In the genomic region with DNA sequence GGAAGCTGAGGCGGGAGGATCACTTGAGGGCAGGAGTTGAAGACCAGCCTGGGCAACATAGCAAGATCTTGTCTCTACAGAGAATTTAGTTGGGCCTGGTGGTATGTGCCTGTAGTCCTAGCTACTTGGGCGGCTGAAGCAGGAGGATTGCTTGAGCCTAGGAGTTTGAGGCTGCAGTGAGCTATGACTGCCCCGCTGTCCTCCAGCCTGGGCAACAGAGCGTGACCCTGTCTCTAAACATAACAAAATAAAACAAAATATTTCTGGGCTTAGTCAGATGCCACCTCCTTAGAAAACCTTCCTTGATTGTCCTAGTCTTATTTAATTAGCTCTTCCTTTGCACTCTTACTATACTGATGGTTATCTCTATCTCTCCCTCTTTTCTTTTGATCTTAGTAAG, we compare ENCODE assay signal across 21 cellular contexts. TPM values are rescaled to one million over a fixed set of nuclear protein-coding genes. Genes with fewer than 3 reads are reported as not detected.
DNase-seq lines count a peak whose midpoint lies in the region; ATAC-seq, FAIRE-seq and TF ChIP-seq lines count a peak whose summit lies in the region.
"Had no signal": no experiment of that assay in that cellular context is flagged by ENCODE, and none has a peak within 500 bp of the region (broad histone marks: within the 10 kb centered on the region; RNA-seq: fewer than 3 reads in every experiment).

No MANE protein-coding gene starts in this region.

- H3K27me3 ChIP-seq in PC-3 (ENCODE audit: low read length): no peaks in the 10 kb centered on the region
- no peaks in the 10 kb centered on the region for H3K27me3 ChIP-seq in GM23338 (ENCODE audit: insufficient read depth)
- H3K27me3 ChIP-seq: MG63 had no signal

- H3K4me3 ChIP-seq in A549: no peak overlapping the region
- H3K4me3 ChIP-seq in PC-3 (ENCODE audit: low read length): no peak overlapping the region
- no peak overlapping the region for H3K4me3 ChIP-seq in GM23338
- H3K4me3 ChIP-seq: BLaER1, MG63 had no signal

- ATAC-seq in A549: peak in 1 of 2 experiments; percentile 9; a peak in 2 of 6 replicates
- peak; percentile 17; the same call in 1 of the 2 replicates for ATAC-seq in PC-3
- no peak for ATAC-seq in HG03135 (IDR thresholded peaks at IDR 0.05; ENCODE audit: unreplicated experiment)
- ATAC-seq in GM23338: no peak
- no peak for ATAC-seq in stimulated activated memory B cell treated with anti-CD40 and anti-IgM and Interleukin-4, amounts not matched to agents 10 μg/mL and 1 μg/mL and 100 μg/mL, for 72 hours
- ATAC-seq: CD8-positive, alpha-beta T cell had no signal

- H3F3A ChIP-seq in PC-3 (ENCODE audit: low read length, unreplicated experiment) (no peaks in the 10 kb centered on the region), GM23338 (replicated peaks; ENCODE audit: low read depth) (no peaks in the 10 kb centered on the region)

- no peak for TF ChIP-seq POLR2A in A549 (IDR thresholded peaks at IDR 0.05; ENCODE audit: low read length)

- no peaks in the 10 kb centered on the region for H3K27me3 Mint-ChIP-seq in chondrocyte (ENCODE audit: low read depth)
- no peaks in the 10 kb centered on the region for H3K27me3 Mint-ChIP-seq in osteocyte (ENCODE audit: unreplicated experiment)
- peaks cover 2% of the 10 kb centered on the region for H3K27me3 Mint-ChIP-seq in GM23338 (ENCODE audit: insufficient read depth, low read depth, poor library complexity)
- no peaks in the 10 kb centered on the region for H3K27me3 Mint-ChIP-seq in stimulated activated memory B cell treated with anti-CD40 and anti-IgM and Interleukin-4, amounts not matched to agents 10 μg/mL and 1 μg/mL and 100 μg/mL, for 72 hours

- peaks cover 63% of the 10 kb centered on the region for H3K36me3 ChIP-seq in PC-3 (ENCODE audit: low read depth, low read length)
- H3K36me3 ChIP-seq in GM23338 (ENCODE audit: insufficient read depth): no peaks in the 10 kb centered on the region
- H3K36me3 ChIP-seq: BLaER1, MG63 had no signal

- FAIRE-seq in A549 (lab: Jason Lieb, UNC): no peak
- FAIRE-seq: D721Med, GM12891, H1 had no signal

- peaks cover 63% of the 10 kb centered on the region for H4K20me1 ChIP-seq in PC-3 (ENCODE audit: low read length)
- H4K20me1 ChIP-seq in GM23338 (replicated peaks; ENCODE audit: insufficient read depth): no peaks in the 10 kb centered on the region

- H3K4me3 Mint-ChIP-seq in chondrocyte (ENCODE audit: unreplicated experiment) (peak overlapping the region; percentile 34), osteocyte (ENCODE audit: unreplicated experiment) (peak overlapping the region; percentile 30), GM23338 (no peak overlapping the region)
- H3K4me3 Mint-ChIP-seq in stimulated activated memory B cell treated with anti-CD40 and anti-IgM and Interleukin-4, amounts not matched to agents 10 μg/mL and 1 μg/mL and 100 μg/mL, for 72 hours: no peak overlapping the region
- H3K4me3 Mint-ChIP-seq: CD8-positive, alpha-beta T cell had no signal

- peak overlapping the region; percentile 74 for H3K27ac Mint-ChIP-seq in chondrocyte (ENCODE audit: unreplicated experiment)
- H3K27ac Mint-ChIP-seq in osteocyte (ENCODE audit: unreplicated experiment): peak overlapping the region; percentile 27
- H3K27ac Mint-ChIP-seq in GM23338: no peak overlapping the region
- no peak overlapping the region for H3K27ac Mint-ChIP-seq in stimulated activated memory B cell treated with anti-CD40 and anti-IgM and Interleukin-4, amounts not matched to agents 10 μg/mL and 1 μg/mL and 100 μg/mL, for 72 hours
- H3K27ac Mint-ChIP-seq: CD8-positive, alpha-beta T cell had no signal

- no peak overlapping the region for H3K9ac ChIP-seq in PC-3 (ENCODE audit: low read length)
- H3K9ac ChIP-seq: BLaER1 had no signal

- peaks cover 95% of the 10 kb centered on the region for H3K4me1 ChIP-seq in A549
- peaks cover 55% of the 10 kb centered on the region for H3K4me1 ChIP-seq in PC-3 (ENCODE audit: insufficient read depth, low read length)
- peaks cover 31% of the 10 kb centered on the region for H3K4me1 ChIP-seq in GM23338 (ENCODE audit: insufficient read depth)

- intact Hi-C loops in PC-3 (cut with micrococcal nuclease): no loop called here

- POLR2A ChIA-PET in A549 (lab: Yijun Ruan, JAX) (no interaction called here), PC-3 (lab: Charles Lee; ENCODE audit: unreplicated experiment) (interaction anchor here (0.6 kb wide), 1 partner anchor 11 kb away, joined by 3 read pairs; no protein-coding TSS in a partner anchor)

- H3K79me2 ChIP-seq in PC-3 (ENCODE audit: low read length): peaks cover 100% of the 10 kb centered on the region
- H3K79me2 ChIP-seq in GM23338 (replicated peaks; ENCODE audit: insufficient read depth): no peaks in the 10 kb centered on the region

- no peaks in the 10 kb centered on the region for H3K9me3 ChIP-seq in A549
- H3K9me3 ChIP-seq in PC-3 (ENCODE audit: low read length): no peaks in the 10 kb centered on the region
- H3K9me3 ChIP-seq: BLaER1, MG63 had no signal

- H2AFZ ChIP-seq in PC-3 (ENCODE audit: low read length) (no peak overlapping the region), GM23338 (no peak overlapping the region)

- no peak for TF ChIP-seq CTCF in A549 (IDR thresholded peaks at IDR 0.05)
- no peak for TF ChIP-seq CTCF in PC-3 (conservative IDR thresholded peaks at IDR 0.05; ENCODE audit: low read depth, low read length)
- TF ChIP-seq CTCF in chondrocyte (IDR thresholded peaks at IDR 0.05): no peak
- no peak for TF ChIP-seq CTCF in osteocyte (IDR thresholded peaks at IDR 0.05)
- no peak for TF ChIP-seq CTCF in GM23338 (conservative IDR thresholded peaks at IDR 0.05; ENCODE audit: low read depth in 2 of 2)

- H3K9me3 Mint-ChIP-seq in chondrocyte (ENCODE audit: low read depth) (no peaks in the 10 kb centered on the region), osteocyte (ENCODE audit: unreplicated experiment) (no peaks in the 10 kb centered on the region), GM23338 (no peaks in the 10 kb centered on the region)
- H3K9me3 Mint-ChIP-seq in stimulated activated memory B cell treated with anti-CD40 and anti-IgM and Interleukin-4, amounts not matched to agents 10 μg/mL and 1 μg/mL and 100 μg/mL, for 72 hours: no peaks in the 10 kb centered on the region
- H3K9me3 Mint-ChIP-seq: CD8-positive, alpha-beta T cell had no signal

- H3K9me2 ChIP-seq in PC-3 (replicated peaks; ENCODE audit: low read length) (no peaks in the 10 kb centered on the region), GM23338 (ENCODE audit: insufficient read depth) (no peaks in the 10 kb centered on the region; the same call in 1 of the 2 replicates)

- 86% methylated on average over 4 of the region's 4 CpGs for WGBS in A549 (ENCODE audit: missing lambda C conversion rate)

- H3K27ac ChIP-seq in A549 (peak overlapping the region in 1 of 2 experiments; percentile 82; a peak in 4 of 6 replicates), PC-3 (ENCODE audit: low read length) (no peak overlapping the region), GM23338 (ENCODE audit: low read depth) (no peak overlapping the region), substantia nigra (ENCODE audit: low read depth, low read length, poor library complexity, severe bottlenecking) (no peak overlapping the region)
- H3K27ac ChIP-seq: BLaER1 had no signal

- H3K4me2 ChIP-seq in A549 (peak overlapping the region; percentile 43), PC-3 (ENCODE audit: low read length) (peak overlapping the region; percentile 8; the same call in 1 of the 2 replicates), GM23338 (no peak overlapping the region)
- H3K4me2 ChIP-seq: BLaER1 had no signal

- no peak for DNase-seq in A549 (ENCODE audit: low read depth in 1 of 2, low spot score in 1 of 2)
- no peak for DNase-seq in PC-3
- no peak for DNase-seq in chondrocyte (ENCODE audit: low spot score)
- no peak for DNase-seq in osteocyte (ENCODE audit: extremely low spot score, unreplicated experiment)
- DNase-seq in GM23338 (ENCODE audit: low spot score): no peak
- DNase-seq in substantia nigra (lab: John Stamatoyannopoulos, UW): no peak
- DNase-seq: 8988T; CD8-positive, alpha-beta T cell; DMS79 treated with DMSO at 0.1 percent for 48 hours; GDM1; MG63; NCI-H1092 treated with DMSO at 0.1 percent for 48 hours; NCI-H510A treated with DMSO at 0.1 percent for 48 hours; NCI-H82; SIG-M5 had no signal

- peaks cover 89% of the 10 kb centered on the region for H3K4me1 Mint-ChIP-seq in chondrocyte (ENCODE audit: low read depth)
- peaks cover 82% of the 10 kb centered on the region for H3K4me1 Mint-ChIP-seq in osteocyte (ENCODE audit: unreplicated experiment)
- H3K4me1 Mint-ChIP-seq in GM23338: peaks cover 23% of the 10 kb centered on the region
- peaks cover 23% of the 10 kb centered on the region for H3K4me1 Mint-ChIP-seq in stimulated activated memory B cell treated with anti-CD40 and anti-IgM and Interleukin-4, amounts not matched to agents 10 μg/mL and 1 μg/mL and 100 μg/mL, for 72 hours

- TF ChIP-seq RAD21 in A549 (conservative IDR thresholded peaks at IDR 0.05 in 1 of 2, IDR thresholded peaks at IDR 0.05 in 1 of 2): no peak

- peaks cover 10% of the 10 kb centered on the region for H3K36me3 Mint-ChIP-seq in chondrocyte (ENCODE audit: low read depth)
- H3K36me3 Mint-ChIP-seq in osteocyte (ENCODE audit: unreplicated experiment): peaks cover 29% of the 10 kb centered on the region
- H3K36me3 Mint-ChIP-seq in GM23338 (ENCODE audit: low read depth): no peaks in the 10 kb centered on the region
- H3K36me3 Mint-ChIP-seq in stimulated activated memory B cell treated with anti-CD40 and anti-IgM and Interleukin-4, amounts not matched to agents 10 μg/mL and 1 μg/mL and 100 μg/mL, for 72 hours: no peaks in the 10 kb centered on the region
- H3K36me3 Mint-ChIP-seq: CD8-positive, alpha-beta T cell had no signal

- no TSS peak for BruUV-seq in PC-3 (replicated peaks; lab: Mats Ljungman, UMichigan)

- CTCF ChIA-PET in A549 (lab: Yijun Ruan, JAX): interaction anchor here (1.7 kb wide), 1 partner anchor 15 kb away, joined by 5 read pairs; no protein-coding TSS in a partner anchor
- CTCF ChIA-PET in PC-3 (lab: Charles Lee): interaction anchor here (0.6 kb wide), 1 partner anchor 192 kb away, joined by 3 read pairs; no protein-coding TSS in a partner anchor

- no peak for TF ChIP-seq EP300 in A549 (IDR thresholded peaks at IDR 0.05)

TF ChIP-seq in A549, 52 proteins besides CTCF, POLR2A, EP300 and RAD21 (continues in another document):
- TF ChIP-seq SREBF2 (IDR thresholded peaks at IDR 0.05) (no peak), RCOR1 (IDR thresholded peaks at IDR 0.05; ENCODE audit: low read depth, low read length) (no peak)

TF ChIP-seq in GM23338, 12 proteins besides CTCF, POLR2A, EP300 and RAD21:
- no peak for TF ChIP-seq EZH2 (IDR thresholded peaks at IDR 0.05; ENCODE audit: low read depth, unreplicated experiment)

RNA-seq across cellular contexts. Expression of a gene that starts 8.5 kb away (rescaled TPM):
- polyA plus RNA-seq in A549 (2011; rRNA removed) (65.8 and 67.6 TPM in 2 replicates), A549 (2017; fragmentation: RNase III; extraction: RNeasy Plus Mini Kit Qiagen cat#74134 plus additional on column Dnase treatment) (29.7 to 40.6 TPM (median 34.0 TPM) in 3 replicates), GM23338 (2016; fragmentation: Nextera tagmentation; extraction: Ambion mirVana) (0.31 and 0.63 TPM in 2 replicates)
- 7.8 and 9.4 TPM in 2 replicates for polyA plus RNA-seq in A549 (2012; cell fraction: cytosol; rRNA removed)
- 9.4 and 13.3 TPM in 2 replicates for polyA plus RNA-seq in A549 (2012; cell fraction: nucleus; rRNA removed)
- 33.4 and 43.9 TPM in 2 replicates for polyA minus RNA-seq in A549 (2011; rRNA and poly(A)+ RNA removed)
- total RNA-seq in PC-3 (2014; rRNA removed) (38.7 and 50.3 TPM in 2 replicates), chondrocyte (140 to 237 TPM (median 226 TPM) in 3 replicates), osteocyte (175 and 184 TPM in 2 replicates)
- total RNA-seq in GM23338 (2014; rRNA removed; shearing (Covaris generic)): 0.19 and 1.4 TPM in 2 replicates
- total RNA-seq: CD8-positive, alpha-beta T cell had no signal

Comparison
In these comparisons a context has a peak if more than half of its experiments do, and no peak if none do; other contexts are left out.
1. H3K27ac Mint-ChIP-seq: peak in chondrocyte (single experiment) and osteocyte (single experiment); none in GM23338 (single experiment) and stimulated activated memory B cell treated with anti-CD40 and anti-IgM and Interleukin-4, amounts not matched to agents 10 μg/mL and 1 μg/mL and 100 μg/mL, for 72 hours (single experiment).
2. H3K4me3 Mint-ChIP-seq: peak in chondrocyte (single experiment) and osteocyte (single experiment); none in GM23338 (single experiment) and stimulated activated memory B cell treated with anti-CD40 and anti-IgM and Interleukin-4, amounts not matched to agents 10 μg/mL and 1 μg/mL and 100 μg/mL, for 72 hours (single experiment).
3. RNA of a gene that starts 8.5 kb away (total RNA-seq): 140 to 237 TPM in chondrocyte, 175 to 184 TPM in osteocyte and 38.7 to 50.3 TPM in PC-3; 0.19 to 1.4 TPM in GM23338; every median in the first group is over 10 times any median in the second.